10 cellular contexts compared by ENCODE assay signal in the genomic region with DNA sequence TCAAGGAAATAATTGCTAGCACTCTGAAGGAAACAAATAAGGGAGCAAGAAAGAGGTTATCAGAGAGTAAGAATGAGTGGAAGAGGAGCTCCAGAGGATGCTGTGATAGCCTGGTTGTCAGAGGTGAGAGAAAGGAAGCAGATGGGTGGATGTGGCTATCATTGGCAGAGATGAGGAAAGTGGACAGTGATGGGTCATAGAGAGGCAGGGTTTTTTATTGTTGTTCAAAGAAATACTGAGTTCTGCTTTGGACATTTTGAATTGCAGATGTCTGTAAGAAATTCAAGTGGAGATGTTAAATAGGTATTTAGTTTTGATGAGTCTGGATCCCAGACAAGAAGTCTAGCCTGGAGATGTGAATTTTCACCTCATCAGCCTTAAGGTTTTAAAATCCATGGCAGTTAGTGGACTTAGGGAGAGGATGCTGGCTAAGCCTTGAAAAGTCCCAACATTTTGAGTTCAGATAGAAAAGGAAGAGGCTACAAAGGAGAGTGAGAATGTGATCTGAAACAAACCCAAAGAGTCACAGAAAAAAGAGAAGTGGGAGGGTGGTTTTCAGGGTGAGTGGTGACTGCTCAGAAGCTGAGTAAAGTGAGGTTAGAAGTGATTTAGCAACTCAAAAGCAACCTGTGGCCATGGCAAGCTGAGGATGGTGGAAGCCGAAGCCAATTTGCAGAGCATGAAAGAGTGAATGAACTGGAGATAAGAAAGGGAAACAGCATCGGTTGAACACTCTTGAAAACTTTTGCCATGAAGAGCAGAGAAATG. TPM values are rescaled to one million over a fixed set of nuclear protein-coding genes. Genes with fewer than 3 reads are reported as not detected.
DNase-seq lines count a peak whose midpoint lies in the region; ATAC-seq and TF ChIP-seq lines count a peak whose summit lies in the region.
"Had no signal": no experiment of that assay in that cellular context is flagged by ENCODE, and none has a peak within 500 bp of the region (broad histone marks: within the 10 kb centered on the region; RNA-seq: fewer than 3 reads in every experiment).

No MANE protein-coding gene starts in this region.

- H3K27me3 ChIP-seq in breast epithelium: no peaks in the 10 kb centered on the region

- H3K9me3 Mint-ChIP-seq in HFFc6: no peaks in the 10 kb centered on the region
- H3K9me3 Mint-ChIP-seq: activated CD4-positive, alpha-beta T cell treated with anti-CD3 and anti-CD28 coated beads, Interleukin-2, amount 10 ng/mL, durations not matched to agents 7 days and 5 days had no signal

- no peak overlapping the region for H3K27ac Mint-ChIP-seq in HFFc6
- H3K27ac Mint-ChIP-seq: activated CD4-positive, alpha-beta T cell treated with anti-CD3 and anti-CD28 coated beads, Interleukin-2, amount 10 ng/mL, durations not matched to agents 7 days and 5 days had no signal

- peak; percentile 38 for DNase-seq in GM12864 (ENCODE audit: low read depth)
- no peak for DNase-seq in SW 1271 (lab: John Stamatoyannopoulos, UW)
- DNase-seq in HFFc6: no peak
- no peak for DNase-seq in T-helper 2 cell
- DNase-seq in breast epithelium (ENCODE audit: low spot score in 2 of 2): no peak
- DNase-seq: activated CD4-positive, alpha-beta T cell treated with anti-CD3 and anti-CD28 coated beads, Interleukin-2, amount 10 ng/mL, durations not matched to agents 7 days and 5 days; NCI-H1417 treated with DMSO at 0.1 percent for 48 hours had no signal

- H3K4me1 Mint-ChIP-seq in HFFc6 (ENCODE audit: low read depth): peaks cover 5% of the 10 kb centered on the region; the same call in 1 of the 2 replicates
- H3K4me1 Mint-ChIP-seq: activated CD4-positive, alpha-beta T cell treated with anti-CD3 and anti-CD28 coated beads, Interleukin-2, amount 10 ng/mL, durations not matched to agents 7 days and 5 days had no signal

- H3K4me3 Mint-ChIP-seq in HFFc6: no peak overlapping the region
- H3K4me3 Mint-ChIP-seq: activated CD4-positive, alpha-beta T cell treated with anti-CD3 and anti-CD28 coated beads, Interleukin-2, amount 10 ng/mL, durations not matched to agents 7 days and 5 days had no signal

- no peaks in the 10 kb centered on the region for H3K4me1 ChIP-seq in breast epithelium

- H3K9me3 ChIP-seq in breast epithelium: no peaks in the 10 kb centered on the region

- no peaks in the 10 kb centered on the region for H3K36me3 Mint-ChIP-seq in HFFc6 (ENCODE audit: low read depth)

- TF ChIP-seq POLR2A in breast epithelium (IDR thresholded peaks at IDR 0.05): no peak

- ATAC-seq in GM19351 (IDR thresholded peaks at IDR 0.05; ENCODE audit: unreplicated experiment) (peak; percentile 99), HG02798 (IDR thresholded peaks at IDR 0.05; ENCODE audit: poor library complexity, unreplicated experiment) (peak; percentile 94), HG03520 (IDR thresholded peaks at IDR 0.05; ENCODE audit: unreplicated experiment) (peak; percentile 94)

- intact Hi-C loops in breast epithelium (cut with DNase I; ENCODE audit: low total_unique reads): loop anchor here (2.0 kb wide), 1 partner anchor 61 kb away; no protein-coding TSS in a partner anchor

- H3K36me3 ChIP-seq in breast epithelium: no peaks in the 10 kb centered on the region

- H3K4me3 ChIP-seq in GM12864 (ENCODE audit: low read depth, low read length) (no peak overlapping the region), breast epithelium (no peak overlapping the region)

- TF ChIP-seq CTCF in GM12864 (IDR thresholded peaks at IDR 0.05; ENCODE audit: low read depth, low read length, missing control alignments): no peak
- no peak for TF ChIP-seq CTCF in HFFc6 (IDR thresholded peaks at IDR 0.05)
- TF ChIP-seq CTCF in breast epithelium (IDR thresholded peaks at IDR 0.05): no peak

- H3K27me3 Mint-ChIP-seq in HFFc6 (ENCODE audit: insufficient read depth): no peaks in the 10 kb centered on the region; the same call in 1 of the 2 replicates
- H3K27me3 Mint-ChIP-seq: activated CD4-positive, alpha-beta T cell treated with anti-CD3 and anti-CD28 coated beads, Interleukin-2, amount 10 ng/mL, durations not matched to agents 7 days and 5 days had no signal

- H3K27ac ChIP-seq in breast epithelium: no peak overlapping the region

RNA-seq across cellular contexts. Expression of gene PPIC, which starts 50.4 kb away (rescaled TPM):
- total RNA-seq in HFFc6 (2021; fragmentation: NEBNext Ultra II Directional; extraction: Animal tissue kit (Norgen Biotek cat#: 25700)): 10 to 100 TPM; 44.0 to 70.2 (median 49.7) TPM
- total RNA-seq in breast epithelium: 10 to 100 TPM; 18.7 to 33.1 (median 30.3) TPM
- total RNA-seq: activated CD4-positive, alpha-beta T cell treated with anti-CD3 and anti-CD28 coated beads, Interleukin-2, amount 10 ng/mL, durations not matched to agents 7 days and 5 days had no signal
